ENCODE assay signal across 11 cellular contexts in the genomic region with DNA sequence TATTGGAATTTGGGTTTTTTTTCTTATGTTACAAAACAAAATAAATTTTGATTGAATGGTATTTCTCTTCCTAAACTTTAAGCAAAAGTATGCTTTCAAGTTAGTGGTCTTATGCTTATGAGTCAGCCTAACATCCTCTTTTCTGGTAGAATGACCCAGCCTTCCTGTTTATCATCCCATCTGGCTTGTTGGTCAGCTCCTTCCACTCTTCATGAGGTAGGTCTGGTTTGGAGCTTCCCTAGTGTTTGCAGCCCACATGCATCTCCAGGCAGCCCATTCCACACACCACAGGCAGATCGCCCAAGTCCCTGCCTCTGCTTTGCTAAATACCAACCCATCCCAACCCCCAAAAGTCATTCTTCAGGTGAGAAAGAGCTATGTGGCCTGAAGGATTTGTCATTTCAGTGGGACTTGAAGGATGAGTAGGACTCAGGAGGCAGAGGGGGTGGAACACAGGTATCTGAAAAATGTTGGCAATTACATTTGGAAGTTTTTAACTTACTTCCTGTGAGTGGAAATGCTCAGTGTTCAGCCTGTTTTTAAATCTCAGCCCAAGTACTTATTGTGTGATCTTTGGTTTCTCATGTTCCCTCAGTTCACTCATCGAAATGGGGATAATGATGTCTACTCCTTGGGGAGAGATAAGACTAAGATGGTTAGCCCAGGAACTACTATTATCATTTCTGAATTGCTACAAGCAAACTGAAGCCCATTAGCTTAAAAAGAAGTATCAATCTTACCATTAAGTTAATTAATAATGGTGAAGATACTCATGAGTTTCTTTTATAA.
DNase-seq lines count a peak whose midpoint lies in the region; ATAC-seq and TF ChIP-seq lines count a peak whose summit lies in the region.
"Had no signal": no experiment of that assay in that cellular context is flagged by ENCODE, and none has a peak within 500 bp of the region (broad histone marks: within the 10 kb centered on the region; RNA-seq: fewer than 3 reads in every experiment).

No MANE protein-coding gene starts in this region.

- H3K27ac Mint-ChIP-seq in immature natural killer cell = no peak overlapping the region

- H3K27ac ChIP-seq in PC-3 (ENCODE audit: low read length) (no peak overlapping the region), fibroblast of lung (ENCODE audit: insufficient read depth, low read length) (peak overlapping the region; percentile 33), prostate gland (no peak overlapping the region)

- WGBS in prostate gland = 100% methylated on average over 2 of the region's 2 CpGs

- BruUV-seq in PC-3 (replicated peaks; lab: Mats Ljungman, UMichigan) = no TSS peak

- no peaks in the 10 kb centered on the region for H3F3A ChIP-seq in PC-3 (ENCODE audit: low read length, unreplicated experiment)

- TF ChIP-seq POLR2A in prostate gland (IDR thresholded peaks at IDR 0.05) = no peak

- peaks cover 3 to 7% (median 4%) of the 10 kb centered on the region in 3 donors for H3K27me3 Mint-ChIP-seq in immature natural killer cell (ENCODE audit: low read depth in 3 of 3)

- intact Hi-C loops in PC-3 (cut with micrococcal nuclease) (no loop called here), sciatic nerve (cut with DNase I) (no loop called here), prostate gland (cut with DNase I) (no loop called here)

- CTCF ChIA-PET in PC-3 (lab: Charles Lee) = no interaction called here

- H3K27me3 ChIP-seq in PC-3 (ENCODE audit: low read length) = no peaks in the 10 kb centered on the region
- no peaks in the 10 kb centered on the region for H3K27me3 ChIP-seq in fibroblast of lung (ENCODE audit: control insufficient read depth, insufficient read depth, low read length)
- no peaks in the 10 kb centered on the region for H3K27me3 ChIP-seq in prostate gland (replicated peaks; ENCODE audit: insufficient read depth)

- H3K4me1 ChIP-seq in PC-3 (ENCODE audit: insufficient read depth, low read length) (peaks cover 6% of the 10 kb centered on the region; the same call in 1 of the 2 replicates), fibroblast of lung (ENCODE audit: control insufficient read depth, extremely low read depth, insufficient read depth, low read length) (peaks cover 5% of the 10 kb centered on the region), prostate gland (replicated peaks) (no peaks in the 10 kb centered on the region)

- H3K4me3 ChIP-seq in PC-3 (ENCODE audit: low read length) (no peak overlapping the region), fibroblast of lung (replicated peaks in 1 of 4; ENCODE audit: control extremely low read depth in 1 of 4, insufficient read depth in 1 of 4, low read depth in 3 of 4, low read length in 4 of 4) (no peak overlapping the region), prostate gland (no peak overlapping the region)
- H3K4me3 ChIP-seq: skin epidermis had no signal

- no peaks in the 10 kb centered on the region for H3K4me1 Mint-ChIP-seq in immature natural killer cell

- peaks cover 0 to 3% (median 0%) of the 10 kb centered on the region in 3 donors for H3K36me3 Mint-ChIP-seq in immature natural killer cell

- no peak overlapping the region for H3K9ac ChIP-seq in PC-3 (ENCODE audit: low read length)
- H3K9ac ChIP-seq in fibroblast of lung (ENCODE audit: insufficient read depth, low read length) = no peak overlapping the region

- peak; percentile 69 for DNase-seq in GM04504 (ENCODE audit: low read depth)
- DNase-seq in PC-3 = peak; percentile 30
- DNase-seq in fibroblast of lung (ENCODE audit: low read depth in 2 of 2) = peak; percentile 70 to 97
- DNase-seq in sciatic nerve (ENCODE audit: low spot score) = no peak
- no peak for DNase-seq in immature natural killer cell
- DNase-seq in prostate gland (ENCODE audit: low spot score) = no peak
- DNase-seq: left ventricle myocardium superior, NCI-H510A had no signal

- H3K79me2 ChIP-seq in PC-3 (ENCODE audit: low read length) (no peaks in the 10 kb centered on the region), fibroblast of lung (ENCODE audit: control insufficient read depth, insufficient read depth, low read length) (no peaks in the 10 kb centered on the region)

- no peaks in the 10 kb centered on the region for H3K9me2 ChIP-seq in PC-3 (replicated peaks; ENCODE audit: low read length)

- no peak overlapping the region for H3K4me3 Mint-ChIP-seq in immature natural killer cell

- no peak overlapping the region for H3K4me2 ChIP-seq in PC-3 (ENCODE audit: low read length)
- no peak overlapping the region for H3K4me2 ChIP-seq in fibroblast of lung (ENCODE audit: extremely low read depth, insufficient read depth, low read length)

- TF ChIP-seq CTCF in PC-3 (conservative IDR thresholded peaks at IDR 0.05; ENCODE audit: low read depth, low read length) = no peak
- no peak for TF ChIP-seq CTCF in fibroblast of lung (conservative IDR thresholded peaks at IDR 0.05 in 1 of 2, IDR thresholded peaks at IDR 0.05 in 1 of 2; ENCODE audit: low read depth in 1 of 2, low read length in 2 of 2)
- TF ChIP-seq CTCF in prostate gland (IDR thresholded peaks at IDR 0.05) = no peak

- H3K9me3 ChIP-seq in PC-3 (ENCODE audit: low read length) (no peaks in the 10 kb centered on the region), fibroblast of lung (ENCODE audit: control insufficient read depth, insufficient read depth, low read depth, low read length) (no peaks in the 10 kb centered on the region), prostate gland (no peaks in the 10 kb centered on the region)

- no peaks in the 10 kb centered on the region for H4K20me1 ChIP-seq in PC-3 (ENCODE audit: low read length)
- no peaks in the 10 kb centered on the region for H4K20me1 ChIP-seq in fibroblast of lung (ENCODE audit: control insufficient read depth, extremely low read depth, insufficient read depth, low read length)

- peaks cover 0 to 9% (median 0%) of the 10 kb centered on the region in 6 donors for H3K9me3 Mint-ChIP-seq in immature natural killer cell

- H2AFZ ChIP-seq in PC-3 (ENCODE audit: low read length) (no peak overlapping the region), fibroblast of lung (ENCODE audit: low read length) (no peak overlapping the region)

- ATAC-seq in PC-3 (peak; percentile 38; the same call in 1 of the 2 replicates), sciatic nerve (peak; percentile 62), GM21786 (IDR thresholded peaks at IDR 0.05; ENCODE audit: unreplicated experiment) (no peak), GM19463 (IDR thresholded peaks at IDR 0.05; ENCODE audit: unreplicated experiment) (no peak)
- ATAC-seq: left ventricle myocardium superior had no signal

- POLR2A ChIA-PET in PC-3 (lab: Charles Lee; ENCODE audit: unreplicated experiment) = no interaction called here

- no peaks in the 10 kb centered on the region for H3K36me3 ChIP-seq in PC-3 (ENCODE audit: low read depth, low read length)
- H3K36me3 ChIP-seq in fibroblast of lung (ENCODE audit: control insufficient read depth, insufficient read depth, low read length) = no peaks in the 10 kb centered on the region
- no peaks in the 10 kb centered on the region for H3K36me3 ChIP-seq in prostate gland

Comparison
In these comparisons a context has a peak if more than half of its experiments do, and no peak if none do; other contexts are left out.
1. DNase-seq: peak in GM04504 (single experiment), PC-3 (single experiment) and fibroblast of lung (2 of 2); none in sciatic nerve (single experiment), immature natural killer cell (0 of 3) and prostate gland (single experiment).
2. ATAC-seq: peak in PC-3 (single experiment) and sciatic nerve (single experiment); none in GM21786 (single experiment) and GM19463 (single experiment).